Comparison of ENCODE assay signal across 7 cellular contexts in genomic region chr11:504994-505344, GRCh38. TPM values are rescaled to one million over a fixed set of nuclear protein-coding genes. Genes with fewer than 3 reads are reported as not detected.
A peak's percentile ranks its signal among the peaks of the same experiment; 100 is the strongest.
DNase-seq lines count a peak whose midpoint lies in the region; ATAC-seq and TF ChIP-seq lines count a peak whose summit lies in the region.
"Had no signal": no experiment of that assay in that cellular context is flagged by ENCODE, and none has a peak within 500 bp of the region (broad histone marks: within the 10 kb centered on the region; RNA-seq: fewer than 3 reads in every experiment).

No MANE protein-coding gene starts in this region.

- POLR2A ChIA-PET in HCT116 (lab: Charles Lee), result interaction anchor here (1.1 kb wide), 1 partner anchor 12 kb away, joined by 4 read pairs; no protein-coding TSS in a partner anchor

- no peak for DNase-seq in HCT116 (ENCODE audit: low read depth, low spot score)
- DNase-seq in astrocyte of the cerebellum (ENCODE audit: low read depth), result no peak
- no peak for DNase-seq in cerebellum (ENCODE audit: low spot score)
- no peak for DNase-seq in D341Med (ENCODE audit: low spot score)
- DNase-seq: cerebellar nuclear complex had no signal

- CTCF ChIA-PET in HCT116 (lab: Charles Lee), result no interaction called here

- H3K4me3 ChIP-seq in HCT116 (replicated peaks in 1 of 2; ENCODE audit: low read depth in 1 of 2, low read length in 2 of 2), result peak overlapping the region in 1 of 2 experiments; percentile 98; a peak in 3 of 4 replicates
- H3K4me3 ChIP-seq in astrocyte of the cerebellum (ENCODE audit: low read depth, low read length), result peak overlapping the region; percentile 41
- peak overlapping the region; percentile 9 for H3K4me3 ChIP-seq in parathyroid adenoma (ENCODE audit: low read depth, low read length)

- H3K4me1 ChIP-seq in HCT116 (ENCODE audit: control insufficient read depth in 1 of 2, insufficient read depth in 2 of 2, low read length in 2 of 2) (peaks cover 6 to 22% of the 10 kb centered on the region in 2 experiments; a peak in 3 of 4 replicates), parathyroid adenoma (no peaks in the 10 kb centered on the region)

- in situ Hi-C loops in astrocyte of the cerebellum (cut with HindIII; ENCODE audit: low sequenced_read_pairs), result no loop called here

- no peaks in the 10 kb centered on the region for H3K27me3 ChIP-seq in HCT116 (ENCODE audit: insufficient read depth, low read length)
- H3K27me3 ChIP-seq in parathyroid adenoma (ENCODE audit: control insufficient read depth, insufficient read depth, low read length), result no peaks in the 10 kb centered on the region

- H3K79me2 ChIP-seq in HCT116 (ENCODE audit: insufficient read depth, low read length) (peaks cover 45% of the 10 kb centered on the region), parathyroid adenoma (peaks cover 12% of the 10 kb centered on the region)

- TF ChIP-seq CTCF in HCT116 (IDR thresholded peaks at IDR 0.05 in 2 of 3, conservative IDR thresholded peaks at IDR 0.05 in 1 of 3; ENCODE audit: borderline replicate concordance in 1 of 3, insufficient read depth in 1 of 3, low read depth in 2 of 3, low read length in 2 of 3) (no peak), astrocyte of the cerebellum (IDR thresholded peaks at IDR 0.05; ENCODE audit: low read depth, low read length, missing control alignments) (no peak), parathyroid adenoma (IDR thresholded peaks at IDR 0.05) (no peak)

- H2AFZ ChIP-seq in HCT116 (ENCODE audit: low read depth, low read length, poor library complexity, severe bottlenecking) (no peak overlapping the region), parathyroid adenoma (no peak overlapping the region)

- RAD21 ChIA-PET in HCT116 (lab: Charles Lee; ENCODE audit: low non-redundant PET in 1 of 2, low total read pairs in 2 of 2, uncharacterized antibody in 2 of 2, unreplicated experiment in 2 of 2), result no interaction called here

- H4K20me1 ChIP-seq in HCT116 (ENCODE audit: insufficient read depth), result no peaks in the 10 kb centered on the region

- no peak for TF ChIP-seq RAD21 in HCT116 (IDR thresholded peaks at IDR 0.05; ENCODE audit: low read depth)

- H3K4me2 ChIP-seq in HCT116 (ENCODE audit: low read length) (peak overlapping the region; percentile 95), parathyroid adenoma (ENCODE audit: low read length) (no peak overlapping the region)

- H3K27ac ChIP-seq in HCT116 (ENCODE audit: low read depth, low read length), result peak overlapping the region; percentile 95; the same call in 1 of the 2 replicates
- H3K27ac ChIP-seq in parathyroid adenoma, result no peak overlapping the region

- H3K9me3 ChIP-seq in HCT116 (ENCODE audit: control insufficient read depth in 1 of 2, insufficient read depth in 1 of 2, low read depth in 1 of 2, low read length in 2 of 2), result no peaks in the 10 kb centered on the region; a peak in 1 of 4 replicates
- no peaks in the 10 kb centered on the region for H3K9me3 ChIP-seq in parathyroid adenoma (ENCODE audit: control insufficient read depth, low read length)

- intact Hi-C loops in HCT116 (cut with micrococcal nuclease), result loop anchor here (5.0 kb wide), 1 partner anchor 58 kb away; no protein-coding TSS in a partner anchor

- BruUV-seq in HCT116 (replicated peaks; lab: Mats Ljungman, UMichigan), result no TSS peak

- peak overlapping the region; percentile 99 for H3K9ac ChIP-seq in HCT116 (ENCODE audit: low read length)
- H3K9ac ChIP-seq in parathyroid adenoma, result no peak overlapping the region

- no peaks in the 10 kb centered on the region for H3K9me2 ChIP-seq in HCT116 (ENCODE audit: insufficient read depth)

- H3K36me3 ChIP-seq in HCT116 (ENCODE audit: control insufficient read depth in 1 of 2, insufficient read depth in 2 of 2, low read length in 2 of 2) (peaks cover 7 to 17% of the 10 kb centered on the region in 2 experiments), parathyroid adenoma (ENCODE audit: control insufficient read depth, insufficient read depth, low read length) (no peaks in the 10 kb centered on the region)

- no peak for TF ChIP-seq POLR2A in HCT116 (IDR thresholded peaks at IDR 0.05; ENCODE audit: borderline replicate concordance, extremely low read depth, insufficient read depth, insufficient read length)

- ATAC-seq in HCT116, result no peak
- no peak for ATAC-seq in HG03025 (IDR thresholded peaks at IDR 0.05; ENCODE audit: low FRiP score, unreplicated experiment)

TF ChIP-seq in HCT116, 20 proteins besides CTCF, POLR2A, EP300 and RAD21 (continues in another document):
- TF ChIP-seq ZFX (IDR thresholded peaks at IDR 0.05), result no peak
- TF ChIP-seq EGR1 (IDR thresholded peaks at IDR 0.05; ENCODE audit: low read depth), result no peak
- TF ChIP-seq JUND (IDR thresholded peaks at IDR 0.05), result no peak
- no peak for TF ChIP-seq CBX3 (IDR thresholded peaks at IDR 0.05; ENCODE audit: low read depth)
- no peak for TF ChIP-seq SIN3A (IDR thresholded peaks at IDR 0.05; ENCODE audit: low read depth)
- TF ChIP-seq ELF1 (IDR thresholded peaks at IDR 0.05; ENCODE audit: borderline replicate concordance, low read depth), result no peak
- TF ChIP-seq ZNF274 (IDR thresholded peaks at IDR 0.05; ENCODE audit: low read depth, low read length), result no peak
- TF ChIP-seq ZBTB33 (IDR thresholded peaks at IDR 0.05; ENCODE audit: extremely low read depth, insufficient replicate concordance, low read length), result no peak
- TF ChIP-seq EZH2 (IDR thresholded peaks at IDR 0.05), result no peak
- TF ChIP-seq, protein P1, sequence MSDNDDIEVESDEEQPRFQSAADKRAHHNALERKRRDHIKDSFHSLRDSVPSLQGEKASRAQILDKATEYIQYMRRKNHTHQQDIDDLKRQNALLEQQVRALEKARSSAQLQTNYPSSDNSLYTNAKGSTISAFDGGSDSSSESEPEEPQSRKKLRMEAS (IDR thresholded peaks at IDR 0.05), result no peak
- TF ChIP-seq SP1 (IDR thresholded peaks at IDR 0.05; ENCODE audit: low read depth), result no peak
- no peak for TF ChIP-seq TCF7L2 (IDR thresholded peaks at IDR 0.05; ENCODE audit: borderline replicate concordance, extremely low read depth, insufficient read depth, insufficient read length)
- TF ChIP-seq POLR2AphosphoS5 (IDR thresholded peaks at IDR 0.05; ENCODE audit: low read depth, low read length), result no peak
- no peak for TF ChIP-seq EZH2phosphoT487 (IDR thresholded peaks at IDR 0.05; ENCODE audit: borderline replicate concordance)
- TF ChIP-seq CEBPB (IDR thresholded peaks at IDR 0.05; ENCODE audit: low read depth), result no peak
- TF ChIP-seq YY1 (IDR thresholded peaks at IDR 0.05; ENCODE audit: extremely low read depth, insufficient replicate concordance, low read depth, low read length), result no peak
- TF ChIP-seq FOSL1 (IDR thresholded peaks at IDR 0.05; ENCODE audit: low read depth), result no peak
- TF ChIP-seq, protein P2, sequence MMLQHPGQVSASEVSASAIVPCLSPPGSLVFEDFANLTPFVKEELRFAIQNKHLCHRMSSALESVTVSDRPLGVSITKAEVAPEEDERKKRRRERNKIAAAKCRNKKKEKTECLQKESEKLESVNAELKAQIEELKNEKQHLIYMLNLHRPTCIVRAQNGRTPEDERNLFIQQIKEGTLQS (IDR thresholded peaks at IDR 0.05), result no peak
- no peak for TF ChIP-seq SRF (IDR thresholded peaks at IDR 0.05; ENCODE audit: low read depth)

RNA-seq across cellular contexts. Expression of gene RNH1, which starts 2.1 kb away (rescaled TPM):
- total RNA-seq in HCT116 (2021; ENCODE audit: unreplicated experiment) (120 TPM), cerebellum (33.9 TPM)
- 128 and 151 TPM in 2 replicates for polyA plus RNA-seq in HCT116 (2012)

RNA-seq across cellular contexts. Expression of gene HRAS, which starts 30.4 kb away (rescaled TPM):
- 104 TPM for total RNA-seq in HCT116 (2021; ENCODE audit: unreplicated experiment)
- polyA plus RNA-seq in HCT116 (2012), result 118 and 126 TPM in 2 replicates
- total RNA-seq in cerebellum, result 16.2 TPM

RNA-seq across cellular contexts. Expression of gene LRRC56, which starts 32.4 kb away (rescaled TPM):
- total RNA-seq in HCT116 (2021; ENCODE audit: unreplicated experiment) (9.1 TPM), cerebellum (1.5 TPM)
- polyA plus RNA-seq in HCT116 (2012), result 6.3 and 6.5 TPM in 2 replicates

RNA-seq across cellular contexts. Expression of gene PTDSS2, which starts 54.9 kb away (rescaled TPM):
- total RNA-seq in HCT116 (2021; ENCODE audit: unreplicated experiment) (40.1 TPM), cerebellum (26.9 TPM)
- 32.1 and 33.3 TPM in 2 replicates for polyA plus RNA-seq in HCT116 (2012)

RNA-seq across cellular contexts. Expression of gene LMNTD2, which starts 55.6 kb away (rescaled TPM):
- 9.5 TPM for total RNA-seq in HCT116 (2021; ENCODE audit: unreplicated experiment)
- polyA plus RNA-seq in HCT116 (2012), result 7.1 and 7.6 TPM in 2 replicates
- not detected for total RNA-seq in cerebellum
